Comparison of ENCODE assay signal across 16 cellular contexts in genomic region chr18:12911928-12912703, GRCh38. TPM values are rescaled to one million over a fixed set of nuclear protein-coding genes. Genes with fewer than 3 reads are reported as not detected.
A peak's percentile ranks its signal among the peaks of the same experiment; 100 is the strongest.
DNase-seq lines count a peak whose midpoint lies in the region; ATAC-seq and TF ChIP-seq lines count a peak whose summit lies in the region.
"Had no signal": no experiment of that assay in that cellular context is flagged by ENCODE, and none has a peak within 500 bp of the region (broad histone marks: within the 10 kb centered on the region; RNA-seq: fewer than 3 reads in every experiment).

No MANE protein-coding gene starts in this region.

- intact Hi-C loops in esophagus muscularis mucosa (cut with DNase I) (no loop called here), mucosa of descending colon (cut with DNase I, micrococcal nuclease) (no loop called here), testis (cut with DNase I; ENCODE audit: low total_unique reads) (no loop called here)

- peak overlapping the region; percentile 58 for H3K4me3 Mint-ChIP-seq in activated naive CD4-positive, alpha-beta T cell treated with anti-CD3 and anti-CD28 coated beads, Interleukin-2, amount 50 U/mL, for 24 hours

- H3K36me3 ChIP-seq in esophagus muscularis mucosa (no peaks in the 10 kb centered on the region), mucosa of descending colon (ENCODE audit: low read depth) (no peaks in the 10 kb centered on the region), testis (ENCODE audit: low read depth, missing control alignments) (no peaks in the 10 kb centered on the region)

- no peaks in the 10 kb centered on the region for H3K27me3 Mint-ChIP-seq in activated naive CD4-positive, alpha-beta T cell treated with anti-CD3 and anti-CD28 coated beads, Interleukin-2, amount 50 U/mL, for 24 hours
- H3K27me3 Mint-ChIP-seq: activated naive CD8-positive, alpha-beta T cell treated with anti-CD3 and anti-CD28 coated beads, Interleukin-2, amount 50 U/mL, for 24 hours had no signal

- H3K36me3 Mint-ChIP-seq in activated naive CD4-positive, alpha-beta T cell treated with anti-CD3 and anti-CD28 coated beads, Interleukin-2, amount 50 U/mL, for 24 hours: peaks cover 2% of the 10 kb centered on the region

- DNase-seq in activated naive CD4-positive, alpha-beta T cell treated with Interleukin-2 at 50 U/mL for 16 hours: no peak
- DNase-seq in esophagus muscularis mucosa (ENCODE audit: extremely low spot score) (no peak), mucosa of descending colon (no peak), testis (no peak)
- no peak for DNase-seq in stimulated activated CD4-positive, alpha-beta T cell treated with anti-CD3 and anti-CD28 coated beads, Interleukin-4, amount 100 ng/mL, for 1 hour
- DNase-seq: activated CD4-positive, alpha-beta T cell treated with anti-CD3 and anti-CD28 coated beads, Interleukin-2, amount 50 U/mL, for 48 hours; activated naive CD8-positive, alpha-beta T cell treated with anti-CD3 and anti-CD28 coated beads, Interleukin-2, amount 50 U/mL, for 24 hours; activated T-cell treated with anti-CD3 and anti-CD28 coated beads, Interleukin-2, amount 50 U/mL, for 48 hours; foreskin keratinocyte; KG1; NCI-H1092; NCI-H748 treated with DMSO at 0.1 percent for 48 hours had no signal

- TF ChIP-seq CTCF in esophagus muscularis mucosa (IDR thresholded peaks at IDR 0.05): no peak
- TF ChIP-seq CTCF in mucosa of descending colon (IDR thresholded peaks at IDR 0.05): no peak
- no peak for TF ChIP-seq CTCF in testis (IDR thresholded peaks at IDR 0.05)

- peaks cover 8% of the 10 kb centered on the region for H3K4me1 Mint-ChIP-seq in activated naive CD4-positive, alpha-beta T cell treated with anti-CD3 and anti-CD28 coated beads, Interleukin-2, amount 50 U/mL, for 24 hours

- H3K9me3 Mint-ChIP-seq in activated naive CD4-positive, alpha-beta T cell treated with anti-CD3 and anti-CD28 coated beads, Interleukin-2, amount 50 U/mL, for 24 hours: peaks cover 8% of the 10 kb centered on the region

- no peak overlapping the region for H3K27ac Mint-ChIP-seq in activated naive CD4-positive, alpha-beta T cell treated with anti-CD3 and anti-CD28 coated beads, Interleukin-2, amount 50 U/mL, for 24 hours
- H3K27ac Mint-ChIP-seq: activated naive CD8-positive, alpha-beta T cell treated with anti-CD3 and anti-CD28 coated beads, Interleukin-2, amount 50 U/mL, for 24 hours had no signal

- H3K4me3 ChIP-seq in esophagus muscularis mucosa (peak overlapping the region; percentile 32 to 53 (median 44)), mucosa of descending colon (no peak overlapping the region), testis (peak overlapping the region; percentile 34 to 58)

- H3K27ac ChIP-seq in esophagus muscularis mucosa (replicated peaks in 1 of 4): no peak overlapping the region
- H3K27ac ChIP-seq in testis: no peak overlapping the region
- H3K27ac ChIP-seq: 22Rv1, foreskin keratinocyte had no signal

- WGBS in esophagus muscularis mucosa: 86% methylated on average over 16 of the region's 75 CpGs
- WGBS in testis, 2 donors: 35 to 54% methylated on average over 15 to 74 of the region's 75 CpGs

- TF ChIP-seq POLR2A in esophagus muscularis mucosa (IDR thresholded peaks at IDR 0.05; ENCODE audit: low read depth): no peak
- TF ChIP-seq POLR2A in testis (IDR thresholded peaks at IDR 0.05): no peak

- H3K9me3 ChIP-seq in esophagus muscularis mucosa: no peaks in the 10 kb centered on the region
- no peaks in the 10 kb centered on the region for H3K9me3 ChIP-seq in mucosa of descending colon
- no peaks in the 10 kb centered on the region for H3K9me3 ChIP-seq in testis

- no peak for TF ChIP-seq EP300 in esophagus muscularis mucosa (IDR thresholded peaks at IDR 0.05)

- H3K4me1 ChIP-seq in esophagus muscularis mucosa (peaks cover 4 to 27% (median 26%) of the 10 kb centered on the region in 4 donors), mucosa of descending colon (ENCODE audit: low read depth) (no peaks in the 10 kb centered on the region), testis (peaks cover 3% of the 10 kb centered on the region)
- H3K4me1 ChIP-seq: foreskin keratinocyte had no signal

- peaks cover 0 to 31% (median 0%) of the 10 kb centered on the region in 4 donors for H3K27me3 ChIP-seq in esophagus muscularis mucosa
- no peaks in the 10 kb centered on the region for H3K27me3 ChIP-seq in testis

- ATAC-seq in mucosa of descending colon (peak; percentile 38), HG02970 (IDR thresholded peaks at IDR 0.05; ENCODE audit: low FRiP score, unreplicated experiment) (no peak)
- no peak for ATAC-seq in activated CD4-positive, CD25-positive, alpha-beta regulatory T cell treated with anti-CD3 and anti-CD28 coated beads, Interleukin-2, amount 50 U/mL, for 24 hours

RNA-seq across cellular contexts. Expression of gene PTPN2, which starts 28.1 kb away (rescaled TPM):
- total RNA-seq in esophagus muscularis mucosa (10 to 100 TPM; 14.3 to 27.5 (median 18.0) TPM), mucosa of descending colon (10 to 100 TPM; 28.9 to 42.0 (median 38.4) TPM), testis (10 to 100 TPM; 37.4 to 41.5 TPM)
- polyA plus RNA-seq in testis (ENCODE audit: insufficient read depth, low read depth, low replicate concordance): 24.5 TPM

RNA-seq across cellular contexts. Expression of gene SEH1L, which starts 35.7 kb away (rescaled TPM):
- total RNA-seq in esophagus muscularis mucosa (10 to 100 TPM; 18.0 to 42.6 (median 23.2) TPM), mucosa of descending colon (10 to 100 TPM; 33.7 to 36.7 (median 34.3) TPM), testis (10 to 100 TPM; 37.1 to 43.5 TPM)
- polyA plus RNA-seq in testis (ENCODE audit: insufficient read depth, low read depth, low replicate concordance): 33.5 TPM
